In the genomic region with DNA sequence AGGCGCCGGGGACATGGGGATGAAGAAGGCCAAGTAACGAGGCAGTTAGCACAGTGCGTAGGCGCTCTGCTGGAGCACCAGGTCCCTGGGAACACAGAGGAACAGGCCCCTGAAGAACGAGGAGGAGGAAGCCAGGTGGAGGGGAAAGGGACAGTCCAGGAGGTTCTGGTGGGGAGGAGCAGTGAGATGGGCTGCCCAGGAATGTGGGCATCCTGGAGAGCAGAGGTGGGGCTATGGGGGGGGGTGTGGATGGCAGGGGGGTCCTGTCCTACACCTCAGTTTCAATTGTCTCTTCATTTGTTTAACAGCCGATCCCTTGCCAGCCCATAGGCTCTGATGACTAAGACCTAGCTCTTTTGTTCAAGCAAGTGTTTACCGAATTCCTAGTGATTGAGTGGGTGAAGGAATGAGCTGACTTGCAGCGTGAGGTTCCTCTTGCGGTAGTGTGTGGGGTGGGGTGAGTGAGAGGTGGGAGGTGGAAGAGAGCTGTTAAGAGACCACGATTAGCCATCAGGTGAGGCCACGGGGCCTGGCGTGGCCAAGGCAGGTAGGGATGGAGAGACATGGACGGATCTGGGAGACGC, we compare ENCODE assay signal across 1 cellular context.
A peak's percentile ranks its signal among the peaks of the same experiment; 100 is the strongest.
TF ChIP-seq lines count a peak whose summit lies in the region.

No MANE protein-coding gene starts in this region.

TF ChIP-seq in SK-N-SH, 30 proteins besides CTCF, POLR2A, EP300 and RAD21 (continued from another document):
- TF ChIP-seq, protein P1, sequence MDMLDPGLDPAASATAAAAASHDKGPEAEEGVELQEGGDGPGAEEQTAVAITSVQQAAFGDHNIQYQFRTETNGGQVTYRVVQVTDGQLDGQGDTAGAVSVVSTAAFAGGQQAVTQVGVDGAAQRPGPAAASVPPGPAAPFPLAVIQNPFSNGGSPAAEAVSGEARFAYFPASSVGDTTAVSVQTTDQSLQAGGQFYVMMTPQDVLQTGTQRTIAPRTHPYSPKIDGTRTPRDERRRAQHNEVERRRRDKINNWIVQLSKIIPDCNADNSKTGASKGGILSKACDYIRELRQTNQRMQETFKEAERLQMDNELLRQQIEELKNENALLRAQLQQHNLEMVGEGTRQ (IDR thresholded peaks at IDR 0.05; ENCODE audit: borderline replicate concordance, low read depth, low read length): no peak
- TF ChIP-seq FOXJ3 (CRISPR knock-in tag; IDR thresholded peaks at IDR 0.05): no peak
- TF ChIP-seq, protein P2, sequence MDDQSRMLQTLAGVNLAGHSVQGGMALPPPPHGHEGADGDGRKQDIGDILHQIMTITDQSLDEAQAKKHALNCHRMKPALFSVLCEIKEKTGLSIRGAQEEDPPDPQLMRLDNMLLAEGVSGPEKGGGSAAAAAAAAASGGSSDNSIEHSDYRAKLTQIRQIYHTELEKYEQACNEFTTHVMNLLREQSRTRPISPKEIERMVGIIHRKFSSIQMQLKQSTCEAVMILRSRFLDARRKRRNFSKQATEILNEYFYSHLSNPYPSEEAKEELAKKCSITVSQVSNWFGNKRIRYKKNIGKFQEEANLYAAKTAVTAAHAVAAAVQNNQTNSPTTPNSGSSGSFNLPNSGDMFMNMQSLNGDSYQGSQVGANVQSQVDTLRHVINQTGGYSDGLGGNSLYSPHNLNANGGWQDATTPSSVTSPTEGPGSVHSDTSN (IDR thresholded peaks at IDR 0.05): peak; percentile 7; the same call in 1 of the 2 replicates
- TF ChIP-seq SIN3A (IDR thresholded peaks at IDR 0.05; ENCODE audit: borderline replicate concordance, low read depth, low read length): no peak
- TF ChIP-seq, protein P3, sequence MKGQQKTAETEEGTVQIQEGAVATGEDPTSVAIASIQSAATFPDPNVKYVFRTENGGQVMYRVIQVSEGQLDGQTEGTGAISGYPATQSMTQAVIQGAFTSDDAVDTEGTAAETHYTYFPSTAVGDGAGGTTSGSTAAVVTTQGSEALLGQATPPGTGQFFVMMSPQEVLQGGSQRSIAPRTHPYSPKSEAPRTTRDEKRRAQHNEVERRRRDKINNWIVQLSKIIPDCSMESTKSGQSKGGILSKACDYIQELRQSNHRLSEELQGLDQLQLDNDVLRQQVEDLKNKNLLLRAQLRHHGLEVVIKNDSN (IDR thresholded peaks at IDR 0.05; ENCODE audit: borderline replicate concordance, low read depth): no peak
- TF ChIP-seq MEF2A (IDR thresholded peaks at IDR 0.05; ENCODE audit: borderline replicate concordance, low read depth): no peak
- TF ChIP-seq, protein P4, sequence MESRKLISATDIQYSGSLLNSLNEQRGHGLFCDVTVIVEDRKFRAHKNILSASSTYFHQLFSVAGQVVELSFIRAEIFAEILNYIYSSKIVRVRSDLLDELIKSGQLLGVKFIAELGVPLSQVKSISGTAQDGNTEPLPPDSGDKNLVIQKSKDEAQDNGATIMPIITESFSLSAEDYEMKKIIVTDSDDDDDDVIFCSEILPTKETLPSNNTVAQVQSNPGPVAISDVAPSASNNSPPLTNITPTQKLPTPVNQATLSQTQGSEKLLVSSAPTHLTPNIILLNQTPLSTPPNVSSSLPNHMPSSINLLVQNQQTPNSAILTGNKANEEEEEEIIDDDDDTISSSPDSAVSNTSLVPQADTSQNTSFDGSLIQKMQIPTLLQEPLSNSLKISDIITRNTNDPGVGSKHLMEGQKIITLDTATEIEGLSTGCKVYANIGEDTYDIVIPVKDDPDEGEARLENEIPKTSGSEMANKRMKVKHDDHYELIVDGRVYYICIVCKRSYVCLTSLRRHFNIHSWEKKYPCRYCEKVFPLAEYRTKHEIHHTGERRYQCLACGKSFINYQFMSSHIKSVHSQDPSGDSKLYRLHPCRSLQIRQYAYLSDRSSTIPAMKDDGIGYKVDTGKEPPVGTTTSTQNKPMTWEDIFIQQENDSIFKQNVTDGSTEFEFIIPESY (IDR thresholded peaks at IDR 0.05; ENCODE audit: borderline replicate concordance, low read depth): no peak
- no peak for TF ChIP-seq RCOR1 (IDR thresholded peaks at IDR 0.05; ENCODE audit: low read length)
- TF ChIP-seq, protein P5, sequence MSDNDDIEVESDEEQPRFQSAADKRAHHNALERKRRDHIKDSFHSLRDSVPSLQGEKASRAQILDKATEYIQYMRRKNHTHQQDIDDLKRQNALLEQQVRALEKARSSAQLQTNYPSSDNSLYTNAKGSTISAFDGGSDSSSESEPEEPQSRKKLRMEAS (IDR thresholded peaks at IDR 0.05; ENCODE audit: low read depth): 0 out of 2 replicates have a peak, but pooled peaks have one; percentile 37
- 0 out of 2 replicates have a peak, but pooled peaks have one; percentile 16 for TF ChIP-seq TEAD4 (IDR thresholded peaks at IDR 0.05; ENCODE audit: borderline replicate concordance, insufficient read depth)
- TF ChIP-seq, protein P6, sequence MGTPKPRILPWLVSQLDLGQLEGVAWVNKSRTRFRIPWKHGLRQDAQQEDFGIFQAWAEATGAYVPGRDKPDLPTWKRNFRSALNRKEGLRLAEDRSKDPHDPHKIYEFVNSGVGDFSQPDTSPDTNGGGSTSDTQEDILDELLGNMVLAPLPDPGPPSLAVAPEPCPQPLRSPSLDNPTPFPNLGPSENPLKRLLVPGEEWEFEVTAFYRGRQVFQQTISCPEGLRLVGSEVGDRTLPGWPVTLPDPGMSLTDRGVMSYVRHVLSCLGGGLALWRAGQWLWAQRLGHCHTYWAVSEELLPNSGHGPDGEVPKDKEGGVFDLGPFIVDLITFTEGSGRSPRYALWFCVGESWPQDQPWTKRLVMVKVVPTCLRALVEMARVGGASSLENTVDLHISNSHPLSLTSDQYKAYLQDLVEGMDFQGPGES (IDR thresholded peaks at IDR 0.05; ENCODE audit: low read depth, low read length): no peak
